ENCODE assay signal across 8 cellular contexts in genomic region chr3:46946856-46947544, GRCh38. TPM values are rescaled to one million over a fixed set of nuclear protein-coding genes. Genes with fewer than 3 reads are reported as not detected.
DNase-seq lines count a peak whose midpoint lies in the region; ATAC-seq and TF ChIP-seq lines count a peak whose summit lies in the region.

No MANE protein-coding gene starts in this region.

- H3K27ac Mint-ChIP-seq in activated CD4-positive, alpha-beta T cell treated with anti-CD3 and anti-CD28 coated beads, Interleukin-2, amount 10 ng/mL, durations not matched to agents 7 days and 5 days: peak overlapping the region; percentile 91
- H3K27ac Mint-ChIP-seq in progenitor cell of endocrine pancreas: peak overlapping the region; percentile 90

- peaks cover 73% of the 10 kb centered on the region for H3K4me1 Mint-ChIP-seq in activated CD4-positive, alpha-beta T cell treated with anti-CD3 and anti-CD28 coated beads, Interleukin-2, amount 10 ng/mL, durations not matched to agents 7 days and 5 days
- peaks cover 83% of the 10 kb centered on the region for H3K4me1 Mint-ChIP-seq in progenitor cell of endocrine pancreas (ENCODE audit: low read depth)

- CTCF ChIA-PET in activated CD4-positive, alpha-beta T cell treated with anti-CD3 and anti-CD28 coated beads, Interleukin-2, amount 10 ng/mL, durations not matched to agents 7 days and 5 days (lab: Charles Lee): interaction anchor here (0.5 to 4.5 kb wide), 13 partner anchors 9 to 1454 kb away, joined by 3 to 21 read pairs (median 6); no protein-coding TSS in a partner anchor

- peaks cover 43% of the 10 kb centered on the region for H3K36me3 Mint-ChIP-seq in activated CD4-positive, alpha-beta T cell treated with anti-CD3 and anti-CD28 coated beads, Interleukin-2, amount 10 ng/mL, durations not matched to agents 7 days and 5 days (ENCODE audit: low read depth)
- peaks cover 7% of the 10 kb centered on the region for H3K36me3 Mint-ChIP-seq in progenitor cell of endocrine pancreas (ENCODE audit: insufficient read depth)

- no peaks in the 10 kb centered on the region for H3K27me3 Mint-ChIP-seq in activated CD4-positive, alpha-beta T cell treated with anti-CD3 and anti-CD28 coated beads, Interleukin-2, amount 10 ng/mL, durations not matched to agents 7 days and 5 days
- H3K27me3 Mint-ChIP-seq in progenitor cell of endocrine pancreas: no peaks in the 10 kb centered on the region

- H3K27ac ChIP-seq in effector memory CD4-positive, alpha-beta T cell (ENCODE audit: insufficient read depth, low read length, poor library complexity, severe bottlenecking): peak overlapping the region; percentile 87

- TF ChIP-seq CTCF in progenitor cell of endocrine pancreas (IDR thresholded peaks at IDR 0.05; ENCODE audit: unreplicated experiment): no peak

- H3K9me3 ChIP-seq in effector memory CD4-positive, alpha-beta T cell (ENCODE audit: control insufficient read depth, low read length): no peaks in the 10 kb centered on the region

- ATAC-seq in GM21576 (IDR thresholded peaks at IDR 0.05; ENCODE audit: unreplicated experiment): no peak

- peak overlapping the region; percentile 27 for H3K4me3 ChIP-seq in effector memory CD4-positive, alpha-beta T cell (ENCODE audit: insufficient read depth, low read depth, low read length, poor library complexity, severe bottlenecking)

- peak; percentile 42 for DNase-seq in HK-2 (ENCODE audit: unreplicated experiment)
- DNase-seq in activated CD4-positive, alpha-beta T cell treated with anti-CD3 and anti-CD28 coated beads, Interleukin-2, amount 10 ng/mL, durations not matched to agents 7 days and 5 days: peak; percentile 67
- peak; percentile 75 to 84 (median 81) for DNase-seq in effector memory CD4-positive, alpha-beta T cell
- DNase-seq in progenitor cell of endocrine pancreas (ENCODE audit: low spot score, unreplicated experiment): no peak
- DNase-seq in Ammon's horn (ENCODE audit: low spot score): no peak
- no peak for DNase-seq in mesenteric fat pad (ENCODE audit: low spot score)
- no peak for DNase-seq in DMS79 treated with DMSO at 0.1 percent for 48 hours (lab: John Stamatoyannopoulos, UW)

- no peaks in the 10 kb centered on the region for H3K9me3 Mint-ChIP-seq in activated CD4-positive, alpha-beta T cell treated with anti-CD3 and anti-CD28 coated beads, Interleukin-2, amount 10 ng/mL, durations not matched to agents 7 days and 5 days
- H3K9me3 Mint-ChIP-seq in progenitor cell of endocrine pancreas (ENCODE audit: low read depth): no peaks in the 10 kb centered on the region

- no peaks in the 10 kb centered on the region for H3K27me3 ChIP-seq in effector memory CD4-positive, alpha-beta T cell (replicated peaks; ENCODE audit: control insufficient read depth, insufficient read depth, low read length, poor library complexity, severe bottlenecking)

- peak overlapping the region; percentile 57 for H3K4me3 Mint-ChIP-seq in activated CD4-positive, alpha-beta T cell treated with anti-CD3 and anti-CD28 coated beads, Interleukin-2, amount 10 ng/mL, durations not matched to agents 7 days and 5 days
- H3K4me3 Mint-ChIP-seq in progenitor cell of endocrine pancreas (ENCODE audit: low read depth): peak overlapping the region; percentile 18

- H3K36me3 ChIP-seq in effector memory CD4-positive, alpha-beta T cell (ENCODE audit: control insufficient read depth, insufficient read depth, low read length): peaks cover 4% of the 10 kb centered on the region

- POLR2A ChIA-PET in activated CD4-positive, alpha-beta T cell treated with anti-CD3 and anti-CD28 coated beads, Interleukin-2, amount 10 ng/mL, durations not matched to agents 7 days and 5 days (lab: Charles Lee): interaction anchor here (0.6 kb wide), 1 partner anchor 566 kb away, joined by 4 read pairs; no protein-coding TSS in a partner anchor

- H3K4me1 ChIP-seq in effector memory CD4-positive, alpha-beta T cell (ENCODE audit: control insufficient read depth, insufficient read depth, low read length, poor library complexity, severe bottlenecking): peaks cover 68% of the 10 kb centered on the region

RNA-seq across cellular contexts. Expression of gene CCDC12, which starts 29.5 kb away (rescaled TPM):
- total RNA-seq in activated CD4-positive, alpha-beta T cell treated with anti-CD3 and anti-CD28 coated beads, Interleukin-2, amount 10 ng/mL, durations not matched to agents 7 days and 5 days: 10 to 100 TPM; 48.7 to 56.1 TPM
- 62.3 and 64.3 TPM in 2 replicates for total RNA-seq in progenitor cell of endocrine pancreas
- total RNA-seq in mesenteric fat pad: 33.1 TPM

RNA-seq across cellular contexts. Expression of gene NBEAL2, which starts 32.5 kb away (rescaled TPM):
- total RNA-seq in activated CD4-positive, alpha-beta T cell treated with anti-CD3 and anti-CD28 coated beads, Interleukin-2, amount 10 ng/mL, durations not matched to agents 7 days and 5 days: 100 to 1,000 TPM; 194 to 212 TPM
- total RNA-seq in progenitor cell of endocrine pancreas (292 and 320 TPM in 2 replicates), mesenteric fat pad (42.9 TPM)

Comparison
In these comparisons a context has a peak if more than half of its experiments do, and no peak if none do; other contexts are left out.
1. DNase-seq: peak in HK-2 (single experiment), activated CD4-positive, alpha-beta T cell treated with anti-CD3 and anti-CD28 coated beads, Interleukin-2, amount 10 ng/mL, durations not matched to agents 7 days and 5 days (single experiment) and effector memory CD4-positive, alpha-beta T cell (3 of 3); none in progenitor cell of endocrine pancreas (single experiment), Ammon's horn (single experiment), mesenteric fat pad (single experiment) and DMS79 treated with DMSO at 0.1 percent for 48 hours (single experiment).